In genomic region chr6:137867685-137868509, GRCh38 we compare ENCODE assay signal across 1 cellular context.
A peak's percentile ranks its signal among the peaks of the same experiment; 100 is the strongest.
TF ChIP-seq lines count a peak whose summit lies in the region.

No MANE protein-coding gene starts in this region.

TF ChIP-seq in HepG2, 621 proteins besides CTCF, POLR2A, EP300 and RAD21 (continued from another document and continues in another):
- 0 out of 2 replicates have a peak, but pooled peaks have one; percentile 8 for TF ChIP-seq ZXDC (CRISPR knock-in tag; IDR thresholded peaks at IDR 0.05)
- 0 out of 2 replicates have a peak, but pooled peaks have one; percentile 43 for TF ChIP-seq AKNA (CRISPR knock-in tag; IDR thresholded peaks at IDR 0.05; ENCODE audit: borderline replicate concordance)
- no peak; the same call in 1 of the 2 replicates for TF ChIP-seq ZNF749 (CRISPR knock-in tag; IDR thresholded peaks at IDR 0.05; ENCODE audit: borderline replicate concordance)
- no peak for TF ChIP-seq ZNF891 (CRISPR knock-in tag; IDR thresholded peaks at IDR 0.05)
- 0 out of 2 replicates have a peak, but pooled peaks have one; percentile 46 for TF ChIP-seq ZBTB26 (CRISPR knock-in tag; IDR thresholded peaks at IDR 0.05; ENCODE audit: borderline replicate concordance)
- 0 out of 2 replicates have a peak, but pooled peaks have one; percentile 59 for TF ChIP-seq ZBTB43 (CRISPR knock-in tag; conservative IDR thresholded peaks at IDR 0.05)
- TF ChIP-seq ZNF230 (CRISPR knock-in tag; IDR thresholded peaks at IDR 0.05) = peak; percentile 7; the same call in 1 of the 2 replicates
- peak; percentile 17; the same call in 1 of the 2 replicates for TF ChIP-seq HES4 (CRISPR knock-in tag; IDR thresholded peaks at IDR 0.05; ENCODE audit: borderline replicate concordance)
- TF ChIP-seq ZNF761 (CRISPR knock-in tag; conservative IDR thresholded peaks at IDR 0.05) = 0 out of 2 replicates have a peak, but pooled peaks have one; percentile 4
- TF ChIP-seq ZNF572 (CRISPR knock-in tag; IDR thresholded peaks at IDR 0.05) = 0 out of 2 replicates have a peak, but pooled peaks have one; percentile 19
- TF ChIP-seq SAP130 (CRISPR knock-in tag; IDR thresholded peaks at IDR 0.05; ENCODE audit: low read depth) = 0 out of 2 replicates have a peak, but pooled peaks have one; percentile 39
- no peak for TF ChIP-seq POGZ (CRISPR knock-in tag; IDR thresholded peaks at IDR 0.05)
- no peak for TF ChIP-seq MNT (IDR thresholded peaks at IDR 0.05)
- TF ChIP-seq ZNF850 (CRISPR knock-in tag; conservative IDR thresholded peaks at IDR 0.05) = peak; percentile 76; the same call in 1 of the 2 replicates
- 0 out of 2 replicates have a peak, but pooled peaks have one; percentile 22 for TF ChIP-seq ZSCAN20 (CRISPR knock-in tag; IDR thresholded peaks at IDR 0.05; ENCODE audit: borderline replicate concordance)
- peak; percentile 40; the same call in 1 of the 2 replicates for TF ChIP-seq HOXD1 (CRISPR knock-in tag; IDR thresholded peaks at IDR 0.05)
- TF ChIP-seq ZNF639 (CRISPR knock-in tag; conservative IDR thresholded peaks at IDR 0.05) = no peak
- 0 out of 2 replicates have a peak, but pooled peaks have one; percentile 3 for TF ChIP-seq ZNF329 (CRISPR knock-in tag; IDR thresholded peaks at IDR 0.05; ENCODE audit: low read depth)
- no peak for TF ChIP-seq ZBTB8A (CRISPR knock-in tag; IDR thresholded peaks at IDR 0.05; ENCODE audit: borderline replicate concordance, low read depth)
- 0 out of 2 replicates have a peak, but pooled peaks have one; percentile 56 for TF ChIP-seq ZNF570 (CRISPR knock-in tag; IDR thresholded peaks at IDR 0.05; ENCODE audit: borderline replicate concordance)
- 0 out of 2 replicates have a peak, but pooled peaks have one; percentile 55 for TF ChIP-seq ZNF670 (CRISPR knock-in tag; IDR thresholded peaks at IDR 0.05; ENCODE audit: borderline replicate concordance)
- TF ChIP-seq ZFP91 (CRISPR knock-in tag; IDR thresholded peaks at IDR 0.05; ENCODE audit: borderline replicate concordance) = peak; percentile 13; the same call in 1 of the 2 replicates
- no peak for TF ChIP-seq ZBTB10 (CRISPR knock-in tag; IDR thresholded peaks at IDR 0.05; ENCODE audit: borderline replicate concordance)
- peak; percentile 5; the same call in 1 of the 2 replicates for TF ChIP-seq TAF1 (CRISPR knock-in tag; IDR thresholded peaks at IDR 0.05)
- no peak for TF ChIP-seq ZNF619 (CRISPR knock-in tag; IDR thresholded peaks at IDR 0.05)
- 0 out of 2 replicates have a peak, but pooled peaks have one; percentile 30 for TF ChIP-seq TIGD3 (CRISPR knock-in tag; IDR thresholded peaks at IDR 0.05; ENCODE audit: borderline replicate concordance)
- no peak for TF ChIP-seq PRDM4 (CRISPR knock-in tag; IDR thresholded peaks at IDR 0.05; ENCODE audit: borderline replicate concordance)
